In the genomic region with DNA sequence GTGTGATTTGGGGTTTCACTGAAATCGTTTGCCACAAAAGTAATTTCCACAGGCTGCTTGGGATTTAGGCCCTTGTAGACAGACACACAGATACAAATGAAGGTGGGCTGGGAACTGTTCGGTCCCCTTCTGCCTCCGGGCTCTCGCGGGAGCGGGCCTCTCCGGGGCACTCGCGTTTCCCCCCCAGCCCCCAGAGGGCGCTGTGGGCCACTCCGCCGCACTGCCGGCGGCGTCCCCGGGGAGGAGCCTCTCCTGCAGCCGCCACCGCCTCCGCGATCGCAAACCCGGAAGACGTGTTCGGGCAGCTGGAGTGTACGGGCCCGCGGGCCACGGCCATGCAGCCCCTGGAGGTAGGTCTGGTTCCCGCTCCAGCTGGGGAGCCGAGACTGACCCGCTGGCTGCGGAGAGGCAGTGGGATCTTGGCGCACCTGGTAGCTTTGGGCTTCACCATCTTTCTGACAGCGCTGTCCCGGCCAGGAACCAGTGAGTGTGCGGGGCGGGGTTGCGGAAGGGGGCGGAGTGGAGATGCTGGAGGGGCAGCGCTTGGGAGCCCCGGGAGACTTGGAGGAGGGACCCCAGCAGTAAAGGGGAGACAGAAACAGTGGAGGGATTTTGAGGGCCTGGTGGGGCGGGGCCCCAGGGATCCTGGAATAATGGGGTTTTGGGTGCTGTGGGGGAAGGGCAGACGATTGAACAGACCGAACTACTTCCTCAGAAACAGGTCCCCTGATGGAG, we compare ENCODE assay signal across 1 cellular context.
A peak's percentile ranks its signal among the peaks of the same experiment; 100 is the strongest.
TF ChIP-seq lines count a peak whose summit lies in the region.

A gene with protein sequence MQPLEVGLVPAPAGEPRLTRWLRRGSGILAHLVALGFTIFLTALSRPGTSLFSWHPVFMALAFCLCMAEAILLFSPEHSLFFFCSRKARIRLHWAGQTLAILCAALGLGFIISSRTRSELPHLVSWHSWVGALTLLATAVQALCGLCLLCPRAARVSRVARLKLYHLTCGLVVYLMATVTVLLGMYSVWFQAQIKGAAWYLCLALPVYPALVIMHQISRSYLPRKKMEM (plus strand): TSS at position 290 of the 735 bp plus-strand sequence. CDS start 46 bp downstream, at position 336.

TF ChIP-seq in HepG2, 621 proteins besides CTCF, POLR2A, EP300 and RAD21 (continued from another document and continues in another):
- TF ChIP-seq, protein P1, sequence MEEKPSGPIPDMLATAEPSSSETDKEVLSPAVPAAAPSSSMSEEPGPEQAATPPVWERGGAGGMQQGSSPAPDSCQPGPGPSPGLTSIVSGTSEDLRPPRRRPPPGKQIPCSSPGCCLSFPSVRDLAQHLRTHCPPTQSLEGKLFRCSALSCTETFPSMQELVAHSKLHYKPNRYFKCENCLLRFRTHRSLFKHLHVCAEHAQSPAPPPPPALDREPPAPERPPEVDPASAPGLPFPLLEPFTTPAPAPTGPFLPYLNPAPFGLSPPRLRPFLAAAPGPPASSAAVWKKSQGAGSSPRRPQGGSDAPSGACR (CRISPR knock-in tag; IDR thresholded peaks at IDR 0.05): peak; percentile 44; the same call in 1 of the 2 replicates
- TF ChIP-seq, protein P2, sequence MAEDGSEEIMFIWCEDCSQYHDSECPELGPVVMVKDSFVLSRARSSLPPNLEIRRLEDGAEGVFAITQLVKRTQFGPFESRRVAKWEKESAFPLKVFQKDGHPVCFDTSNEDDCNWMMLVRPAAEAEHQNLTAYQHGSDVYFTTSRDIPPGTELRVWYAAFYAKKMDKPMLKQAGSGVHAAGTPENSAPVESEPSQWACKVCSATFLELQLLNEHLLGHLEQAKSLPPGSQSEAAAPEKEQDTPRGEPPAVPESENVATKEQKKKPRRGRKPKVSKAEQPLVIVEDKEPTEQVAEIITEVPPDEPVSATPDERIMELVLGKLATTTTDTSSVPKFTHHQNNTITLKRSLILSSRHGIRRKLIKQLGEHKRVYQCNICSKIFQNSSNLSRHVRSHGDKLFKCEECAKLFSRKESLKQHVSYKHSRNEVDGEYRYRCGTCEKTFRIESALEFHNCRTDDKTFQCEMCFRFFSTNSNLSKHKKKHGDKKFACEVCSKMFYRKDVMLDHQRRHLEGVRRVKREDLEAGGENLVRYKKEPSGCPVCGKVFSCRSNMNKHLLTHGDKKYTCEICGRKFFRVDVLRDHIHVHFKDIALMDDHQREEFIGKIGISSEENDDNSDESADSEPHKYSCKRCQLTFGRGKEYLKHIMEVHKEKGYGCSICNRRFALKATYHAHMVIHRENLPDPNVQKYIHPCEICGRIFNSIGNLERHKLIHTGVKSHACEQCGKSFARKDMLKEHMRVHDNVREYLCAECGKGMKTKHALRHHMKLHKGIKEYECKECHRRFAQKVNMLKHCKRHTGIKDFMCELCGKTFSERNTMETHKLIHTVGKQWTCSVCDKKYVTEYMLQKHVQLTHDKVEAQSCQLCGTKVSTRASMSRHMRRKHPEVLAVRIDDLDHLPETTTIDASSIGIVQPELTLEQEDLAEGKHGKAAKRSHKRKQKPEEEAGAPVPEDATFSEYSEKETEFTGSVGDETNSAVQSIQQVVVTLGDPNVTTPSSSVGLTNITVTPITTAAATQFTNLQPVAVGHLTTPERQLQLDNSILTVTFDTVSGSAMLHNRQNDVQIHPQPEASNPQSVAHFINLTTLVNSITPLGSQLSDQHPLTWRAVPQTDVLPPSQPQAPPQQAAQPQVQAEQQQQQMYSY (CRISPR knock-in tag; IDR thresholded peaks at IDR 0.05): no peak
- TF ChIP-seq ZNF124 (CRISPR knock-in tag; IDR thresholded peaks at IDR 0.05): no peak; the same call in 1 of the 2 replicates
- TF ChIP-seq, protein P3, sequence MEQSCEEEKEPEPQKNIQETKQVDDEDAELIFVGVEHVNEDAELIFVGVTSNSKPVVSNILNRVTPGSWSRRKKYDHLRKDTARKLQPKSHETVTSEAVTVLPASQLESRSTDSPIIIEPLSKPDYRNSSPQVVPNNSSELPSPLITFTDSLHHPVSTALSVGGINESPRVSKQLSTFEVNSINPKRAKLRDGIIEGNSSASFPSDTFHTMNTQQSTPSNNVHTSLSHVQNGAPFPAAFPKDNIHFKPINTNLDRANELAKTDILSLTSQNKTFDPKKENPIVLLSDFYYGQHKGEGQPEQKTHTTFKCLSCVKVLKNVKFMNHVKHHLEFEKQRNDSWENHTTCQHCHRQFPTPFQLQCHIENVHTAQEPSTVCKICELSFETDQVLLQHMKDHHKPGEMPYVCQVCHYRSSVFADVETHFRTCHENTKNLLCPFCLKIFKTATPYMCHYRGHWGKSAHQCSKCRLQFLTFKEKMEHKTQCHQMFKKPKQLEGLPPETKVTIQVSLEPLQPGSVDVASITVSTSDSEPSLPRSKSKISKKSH (CRISPR knock-in tag; IDR thresholded peaks at IDR 0.05; ENCODE audit: borderline replicate concordance): peak; percentile 86
- peak; percentile 65; the same call in 1 of the 2 replicates for TF ChIP-seq HDAC2 (CRISPR knock-in tag; IDR thresholded peaks at IDR 0.05)
- TF ChIP-seq NR1H2 (CRISPR knock-in tag; IDR thresholded peaks at IDR 0.05; ENCODE audit: borderline replicate concordance, low read depth): no peak; the same call in 1 of the 2 replicates
- TF ChIP-seq, protein P4, sequence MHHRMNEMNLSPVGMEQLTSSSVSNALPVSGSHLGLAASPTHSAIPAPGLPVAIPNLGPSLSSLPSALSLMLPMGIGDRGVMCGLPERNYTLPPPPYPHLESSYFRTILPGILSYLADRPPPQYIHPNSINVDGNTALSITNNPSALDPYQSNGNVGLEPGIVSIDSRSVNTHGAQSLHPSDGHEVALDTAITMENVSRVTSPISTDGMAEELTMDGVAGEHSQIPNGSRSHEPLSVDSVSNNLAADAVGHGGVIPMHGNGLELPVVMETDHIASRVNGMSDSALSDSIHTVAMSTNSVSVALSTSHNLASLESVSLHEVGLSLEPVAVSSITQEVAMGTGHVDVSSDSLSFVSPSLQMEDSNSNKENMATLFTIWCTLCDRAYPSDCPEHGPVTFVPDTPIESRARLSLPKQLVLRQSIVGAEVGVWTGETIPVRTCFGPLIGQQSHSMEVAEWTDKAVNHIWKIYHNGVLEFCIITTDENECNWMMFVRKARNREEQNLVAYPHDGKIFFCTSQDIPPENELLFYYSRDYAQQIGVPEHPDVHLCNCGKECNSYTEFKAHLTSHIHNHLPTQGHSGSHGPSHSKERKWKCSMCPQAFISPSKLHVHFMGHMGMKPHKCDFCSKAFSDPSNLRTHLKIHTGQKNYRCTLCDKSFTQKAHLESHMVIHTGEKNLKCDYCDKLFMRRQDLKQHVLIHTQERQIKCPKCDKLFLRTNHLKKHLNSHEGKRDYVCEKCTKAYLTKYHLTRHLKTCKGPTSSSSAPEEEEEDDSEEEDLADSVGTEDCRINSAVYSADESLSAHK (CRISPR knock-in tag; IDR thresholded peaks at IDR 0.05; ENCODE audit: borderline replicate concordance): no peak
- no peak for TF ChIP-seq NONO (IDR thresholded peaks at IDR 0.05)
- TF ChIP-seq NONO (CRISPR knock-in tag; conservative IDR thresholded peaks at IDR 0.05): peak; percentile 83
- TF ChIP-seq SMC3 (IDR thresholded peaks at IDR 0.05; ENCODE audit: low read length): peak; percentile 8; the same call in 1 of the 2 replicates
- TF ChIP-seq SP140L (CRISPR knock-in tag; IDR thresholded peaks at IDR 0.05; ENCODE audit: borderline replicate concordance): no peak
- TF ChIP-seq RFX1 (IDR thresholded peaks at IDR 0.05): no peak
- TF ChIP-seq MYC (CRISPR knock-in tag; IDR thresholded peaks at IDR 0.05; ENCODE audit: borderline replicate concordance): peak; percentile 77
- no peak for TF ChIP-seq ARNT (IDR thresholded peaks at IDR 0.05)
- TF ChIP-seq FOXK2 (IDR thresholded peaks at IDR 0.05): no peak
- no peak for TF ChIP-seq ZMAT3 (CRISPR knock-in tag; conservative IDR thresholded peaks at IDR 0.05)
- peak; percentile 50; the same call in 1 of the 2 replicates for TF ChIP-seq ZNF552 (CRISPR knock-in tag; IDR thresholded peaks at IDR 0.05; ENCODE audit: borderline replicate concordance)
- no peak for TF ChIP-seq ZFP41 (CRISPR knock-in tag; IDR thresholded peaks at IDR 0.05; ENCODE audit: borderline replicate concordance)
- no peak for TF ChIP-seq ZNF549 (CRISPR knock-in tag; IDR thresholded peaks at IDR 0.05)
- no peak for TF ChIP-seq JUN (CRISPR knock-in tag; IDR thresholded peaks at IDR 0.05)
- peak; percentile 71; the same call in 1 of the 2 replicates for TF ChIP-seq ZBTB20 (CRISPR knock-in tag; IDR thresholded peaks at IDR 0.05; ENCODE audit: borderline replicate concordance, low read depth)
- TF ChIP-seq RBFOX2 (IDR thresholded peaks at IDR 0.05; ENCODE audit: low read depth, low read length): peak; percentile 86
- 0 out of 2 replicates have a peak, but pooled peaks have one; percentile 58 for TF ChIP-seq ZNF263 (CRISPR knock-in tag; IDR thresholded peaks at IDR 0.05)
- peak; percentile 96 for TF ChIP-seq CHD2 (IDR thresholded peaks at IDR 0.05; ENCODE audit: low read depth, low read length)
- TF ChIP-seq NFE2L2 (IDR thresholded peaks at IDR 0.05; ENCODE audit: low read length): no peak
- no peak for TF ChIP-seq JUND (CRISPR knock-in tag; IDR thresholded peaks at IDR 0.05)
- peak; percentile 46; the same call in 1 of the 2 replicates for TF ChIP-seq MEIS2 (CRISPR knock-in tag; IDR thresholded peaks at IDR 0.05)
- no peak for TF ChIP-seq HNRNPL (IDR thresholded peaks at IDR 0.05; ENCODE audit: low read depth, low read length)
- no peak for TF ChIP-seq SALL2 (CRISPR knock-in tag; IDR thresholded peaks at IDR 0.05)
- TF ChIP-seq, protein P5, sequence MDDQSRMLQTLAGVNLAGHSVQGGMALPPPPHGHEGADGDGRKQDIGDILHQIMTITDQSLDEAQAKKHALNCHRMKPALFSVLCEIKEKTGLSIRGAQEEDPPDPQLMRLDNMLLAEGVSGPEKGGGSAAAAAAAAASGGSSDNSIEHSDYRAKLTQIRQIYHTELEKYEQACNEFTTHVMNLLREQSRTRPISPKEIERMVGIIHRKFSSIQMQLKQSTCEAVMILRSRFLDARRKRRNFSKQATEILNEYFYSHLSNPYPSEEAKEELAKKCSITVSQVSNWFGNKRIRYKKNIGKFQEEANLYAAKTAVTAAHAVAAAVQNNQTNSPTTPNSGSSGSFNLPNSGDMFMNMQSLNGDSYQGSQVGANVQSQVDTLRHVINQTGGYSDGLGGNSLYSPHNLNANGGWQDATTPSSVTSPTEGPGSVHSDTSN (CRISPR knock-in tag; IDR thresholded peaks at IDR 0.05; ENCODE audit: borderline replicate concordance): no peak
- TF ChIP-seq, protein P6, sequence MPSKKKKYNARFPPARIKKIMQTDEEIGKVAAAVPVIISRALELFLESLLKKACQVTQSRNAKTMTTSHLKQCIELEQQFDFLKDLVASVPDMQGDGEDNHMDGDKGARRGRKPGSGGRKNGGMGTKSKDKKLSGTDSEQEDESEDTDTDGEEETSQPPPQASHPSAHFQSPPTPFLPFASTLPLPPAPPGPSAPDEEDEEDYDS (CRISPR knock-in tag; IDR thresholded peaks at IDR 0.05): peak; percentile 55
- peak; percentile 23; the same call in 1 of the 2 replicates for TF ChIP-seq FOXA3 (CRISPR knock-in tag; IDR thresholded peaks at IDR 0.05)
- no peak for TF ChIP-seq ZIK1 (CRISPR knock-in tag; IDR thresholded peaks at IDR 0.05; ENCODE audit: borderline replicate concordance, low read depth)
- no peak; the same call in 1 of the 2 replicates for TF ChIP-seq ZNF329 (CRISPR knock-in tag; IDR thresholded peaks at IDR 0.05; ENCODE audit: low read depth)
- no peak for TF ChIP-seq SOX13 (IDR thresholded peaks at IDR 0.05)
- peak in 1 of 2 experiments; percentile 41; a peak in 2 of 4 replicates for TF ChIP-seq SOX13 (CRISPR knock-in tag; conservative IDR thresholded peaks at IDR 0.05 in 1 of 2, IDR thresholded peaks at IDR 0.05 in 1 of 2)
- no peak for TF ChIP-seq ZNF431 (CRISPR knock-in tag; IDR thresholded peaks at IDR 0.05; ENCODE audit: borderline replicate concordance, low read depth)
- no peak for TF ChIP-seq U2AF2 (IDR thresholded peaks at IDR 0.05; ENCODE audit: low read depth, low read length)
- TF ChIP-seq, protein P7, sequence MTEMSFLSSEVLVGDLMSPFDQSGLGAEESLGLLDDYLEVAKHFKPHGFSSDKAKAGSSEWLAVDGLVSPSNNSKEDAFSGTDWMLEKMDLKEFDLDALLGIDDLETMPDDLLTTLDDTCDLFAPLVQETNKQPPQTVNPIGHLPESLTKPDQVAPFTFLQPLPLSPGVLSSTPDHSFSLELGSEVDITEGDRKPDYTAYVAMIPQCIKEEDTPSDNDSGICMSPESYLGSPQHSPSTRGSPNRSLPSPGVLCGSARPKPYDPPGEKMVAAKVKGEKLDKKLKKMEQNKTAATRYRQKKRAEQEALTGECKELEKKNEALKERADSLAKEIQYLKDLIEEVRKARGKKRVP (CRISPR knock-in tag; IDR thresholded peaks at IDR 0.05): peak in 1 of 2 experiments; percentile 50; a peak in 1 of 4 replicates
- peak; percentile 64; the same call in 1 of the 2 replicates for TF ChIP-seq SP4 (CRISPR knock-in tag; IDR thresholded peaks at IDR 0.05)
- no peak for TF ChIP-seq ZNF136 (CRISPR knock-in tag; IDR thresholded peaks at IDR 0.05; ENCODE audit: low read depth)
- TF ChIP-seq MTA3 (CRISPR knock-in tag; IDR thresholded peaks at IDR 0.05): no peak
- TF ChIP-seq CREM (IDR thresholded peaks at IDR 0.05): no peak
- TF ChIP-seq CREM (CRISPR knock-in tag; IDR thresholded peaks at IDR 0.05): no peak
- 0 out of 2 replicates have a peak, but pooled peaks have one; percentile 58 for TF ChIP-seq ESRRA (CRISPR knock-in tag; IDR thresholded peaks at IDR 0.05; ENCODE audit: low read depth)
- no peak for TF ChIP-seq ATF7 (IDR thresholded peaks at IDR 0.05)
- TF ChIP-seq ATF7 (CRISPR knock-in tag; IDR thresholded peaks at IDR 0.05): no peak
- 0 out of 2 replicates have a peak, but pooled peaks have one; percentile 53 for TF ChIP-seq TP53 (CRISPR knock-in tag; conservative IDR thresholded peaks at IDR 0.05)
- TF ChIP-seq ZBTB42 (CRISPR knock-in tag; IDR thresholded peaks at IDR 0.05): no peak
- peak; percentile 87 for TF ChIP-seq ASH2L (IDR thresholded peaks at IDR 0.05; ENCODE audit: insufficient read length, low read depth, low read length)
- TF ChIP-seq, protein P8, sequence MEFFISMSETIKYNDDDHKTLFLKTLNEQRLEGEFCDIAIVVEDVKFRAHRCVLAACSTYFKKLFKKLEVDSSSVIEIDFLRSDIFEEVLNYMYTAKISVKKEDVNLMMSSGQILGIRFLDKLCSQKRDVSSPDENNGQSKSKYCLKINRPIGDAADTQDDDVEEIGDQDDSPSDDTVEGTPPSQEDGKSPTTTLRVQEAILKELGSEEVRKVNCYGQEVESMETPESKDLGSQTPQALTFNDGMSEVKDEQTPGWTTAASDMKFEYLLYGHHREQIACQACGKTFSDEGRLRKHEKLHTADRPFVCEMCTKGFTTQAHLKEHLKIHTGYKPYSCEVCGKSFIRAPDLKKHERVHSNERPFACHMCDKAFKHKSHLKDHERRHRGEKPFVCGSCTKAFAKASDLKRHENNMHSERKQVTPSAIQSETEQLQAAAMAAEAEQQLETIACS (CRISPR knock-in tag; IDR thresholded peaks at IDR 0.05): peak; percentile 49; the same call in 1 of the 2 replicates
- no peak for TF ChIP-seq ZNF782 (CRISPR knock-in tag; IDR thresholded peaks at IDR 0.05; ENCODE audit: borderline replicate concordance)
- TF ChIP-seq, protein P9, sequence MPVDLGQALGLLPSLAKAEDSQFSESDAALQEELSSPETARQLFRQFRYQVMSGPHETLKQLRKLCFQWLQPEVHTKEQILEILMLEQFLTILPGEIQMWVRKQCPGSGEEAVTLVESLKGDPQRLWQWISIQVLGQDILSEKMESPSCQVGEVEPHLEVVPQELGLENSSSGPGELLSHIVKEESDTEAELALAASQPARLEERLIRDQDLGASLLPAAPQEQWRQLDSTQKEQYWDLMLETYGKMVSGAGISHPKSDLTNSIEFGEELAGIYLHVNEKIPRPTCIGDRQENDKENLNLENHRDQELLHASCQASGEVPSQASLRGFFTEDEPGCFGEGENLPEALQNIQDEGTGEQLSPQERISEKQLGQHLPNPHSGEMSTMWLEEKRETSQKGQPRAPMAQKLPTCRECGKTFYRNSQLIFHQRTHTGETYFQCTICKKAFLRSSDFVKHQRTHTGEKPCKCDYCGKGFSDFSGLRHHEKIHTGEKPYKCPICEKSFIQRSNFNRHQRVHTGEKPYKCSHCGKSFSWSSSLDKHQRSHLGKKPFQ (CRISPR knock-in tag; IDR thresholded peaks at IDR 0.05; ENCODE audit: insufficient replicate concordance): no peak
- peak; percentile 50 for TF ChIP-seq STAG1 (CRISPR knock-in tag; IDR thresholded peaks at IDR 0.05)
